13 cellular contexts compared by ENCODE assay signal in genomic region chr4:56804551-56804950, GRCh38. TPM values are rescaled to one million over a fixed set of nuclear protein-coding genes. Genes with fewer than 3 reads are reported as not detected.
DNase-seq lines count a peak whose midpoint lies in the region; ATAC-seq, FAIRE-seq and TF ChIP-seq lines count a peak whose summit lies in the region.
"Had no signal": no experiment of that assay in that cellular context is flagged by ENCODE, and none has a peak within 500 bp of the region (broad histone marks: within the 10 kb centered on the region; RNA-seq: fewer than 3 reads in every experiment).

No MANE protein-coding gene starts in this region.

- H3K4me1 Mint-ChIP-seq in HFFc6 (ENCODE audit: low read depth): peaks cover 7% of the 10 kb centered on the region
- H3K4me1 Mint-ChIP-seq in T-helper 1 cell treated with Interleukin-12 subunit alpha and Interleukin-12 subunit beta and Interleukin-4 antibody, amounts not matched to agents 30 μg/mL and 1 μg/mL, for 36 hours (ENCODE audit: low read depth): peaks cover 17% of the 10 kb centered on the region

- H3K4me3 ChIP-seq in AG10803 (ENCODE audit: low read length) (no peak overlapping the region), fibroblast of villous mesenchyme (ENCODE audit: low read depth, low read length) (no peak overlapping the region), stomach (no peak overlapping the region)
- H3K4me3 ChIP-seq: left lung had no signal

- 20 to 59% (median 49%) methylated on average over 1 of the region's 1 CpG for WGBS in stomach, 5 donors

- intact Hi-C loops in stomach (cut with DNase I; ENCODE audit: low total_unique reads): loop anchor here (10.0 kb wide), 1 partner anchor 230 kb away; no protein-coding TSS in a partner anchor

- no peaks in the 10 kb centered on the region for H3K36me3 ChIP-seq in stomach
- H3K36me3 ChIP-seq: left lung had no signal

- no peak overlapping the region for H3K27ac Mint-ChIP-seq in HFFc6
- peak overlapping the region; percentile 50 for H3K27ac Mint-ChIP-seq in T-helper 1 cell treated with Interleukin-12 subunit alpha and Interleukin-12 subunit beta and Interleukin-4 antibody, amounts not matched to agents 30 μg/mL and 1 μg/mL, for 36 hours

- no peak for TF ChIP-seq CTCF in AG10803 (conservative IDR thresholded peaks at IDR 0.05; ENCODE audit: low read length)
- TF ChIP-seq CTCF in HFFc6 (IDR thresholded peaks at IDR 0.05): no peak
- no peak for TF ChIP-seq CTCF in fibroblast of villous mesenchyme (IDR thresholded peaks at IDR 0.05; ENCODE audit: insufficient read depth, low read depth, low read length)
- no peak for TF ChIP-seq CTCF in stomach (IDR thresholded peaks at IDR 0.05)

- H3K9me3 Mint-ChIP-seq in HFFc6: no peaks in the 10 kb centered on the region
- no peaks in the 10 kb centered on the region for H3K9me3 Mint-ChIP-seq in T-helper 1 cell treated with Interleukin-12 subunit alpha and Interleukin-12 subunit beta and Interleukin-4 antibody, amounts not matched to agents 30 μg/mL and 1 μg/mL, for 36 hours

- no peak overlapping the region for H3K4me3 Mint-ChIP-seq in HFFc6
- peak overlapping the region; percentile 39 for H3K4me3 Mint-ChIP-seq in T-helper 1 cell treated with Interleukin-12 subunit alpha and Interleukin-12 subunit beta and Interleukin-4 antibody, amounts not matched to agents 30 μg/mL and 1 μg/mL, for 36 hours

- no peaks in the 10 kb centered on the region for H3K9me3 ChIP-seq in stomach
- H3K9me3 ChIP-seq: left lung had no signal

- no peak for FAIRE-seq in GM12892 (lab: Jason Lieb, UNC)

- no peak for TF ChIP-seq EP300 in stomach (IDR thresholded peaks at IDR 0.05)

- TF ChIP-seq POLR2A in GM12892 (IDR thresholded peaks at IDR 0.05; ENCODE audit: low read depth, low read length): no peak
- TF ChIP-seq POLR2A in stomach (IDR thresholded peaks at IDR 0.05): no peak

- no peak for ATAC-seq in GM21447 (IDR thresholded peaks at IDR 0.05; ENCODE audit: unreplicated experiment)
- ATAC-seq: left lung had no signal

- H3K27me3 Mint-ChIP-seq in HFFc6 (ENCODE audit: insufficient read depth): peaks cover 10% of the 10 kb centered on the region
- peaks cover 18% of the 10 kb centered on the region for H3K27me3 Mint-ChIP-seq in T-helper 1 cell treated with Interleukin-12 subunit alpha and Interleukin-12 subunit beta and Interleukin-4 antibody, amounts not matched to agents 30 μg/mL and 1 μg/mL, for 36 hours (ENCODE audit: low read depth)

- DNase-seq in AG10803 (ENCODE audit: low read depth): peak; percentile 60
- DNase-seq in HFFc6: peak; percentile 13
- peak; percentile 41 for DNase-seq in fibroblast of villous mesenchyme (ENCODE audit: low read depth)
- DNase-seq in GM12892 (ENCODE audit: insufficient read length): no peak
- no peak for DNase-seq in stomach
- DNase-seq in activated CD4-positive, CD25-positive, alpha-beta regulatory T cell treated with anti-CD3 and anti-CD28 coated beads, Interleukin-2, amount 50 U/mL, for 72 hours: no peak
- DNase-seq: activated CD4-positive, CD25-positive, alpha-beta regulatory T cell; GOT3; left lung had no signal

- no peak overlapping the region for H3K27ac ChIP-seq in stomach
- H3K27ac ChIP-seq: left lung had no signal

- no peaks in the 10 kb centered on the region for H3K36me3 Mint-ChIP-seq in HFFc6 (ENCODE audit: low read depth)
- no peaks in the 10 kb centered on the region for H3K36me3 Mint-ChIP-seq in T-helper 1 cell treated with Interleukin-12 subunit alpha and Interleukin-12 subunit beta and Interleukin-4 antibody, amounts not matched to agents 30 μg/mL and 1 μg/mL, for 36 hours (ENCODE audit: low read depth)

- no peaks in the 10 kb centered on the region for H3K27me3 ChIP-seq in stomach
- H3K27me3 ChIP-seq: left lung had no signal

- peaks cover 0 to 3% (median 2%) of the 10 kb centered on the region in 4 donors for H3K4me1 ChIP-seq in stomach

RNA-seq across cellular contexts. Expression of gene SPINK2, which starts 16.9 kb away (rescaled TPM):
- not detected for total RNA-seq in HFFc6 (2021; fragmentation: NEBNext Ultra II Directional; extraction: Animal tissue kit (Norgen Biotek cat#: 25700))
- not detected in 2 replicates for total RNA-seq in fibroblast of villous mesenchyme
- polyA plus RNA-seq in GM12892 (2012; ENCODE audit: missing spikeins): not detected
- 1 to 10 TPM in 1 of 5 donors, not detected in 4; 2.3 TPM for total RNA-seq in stomach
- under 1 TPM in 1 of 3 donors, not detected in 2; 0.70 TPM for polyA plus RNA-seq in stomach
- total RNA-seq: NCI-H460, osteocyte had no signal

Comparison
In these comparisons a context has a peak if more than half of its experiments do, and no peak if none do; other contexts are left out.
1. DNase-seq: peak in AG10803 (single experiment), HFFc6 (single experiment) and fibroblast of villous mesenchyme (single experiment); none in GM12892 (single experiment), stomach (single experiment) and activated CD4-positive, CD25-positive, alpha-beta regulatory T cell treated with anti-CD3 and anti-CD28 coated beads, Interleukin-2, amount 50 U/mL, for 72 hours (single experiment).